ENCODE assay signal across 8 cellular contexts in genomic region chr19:56315076-56315828, GRCh38. TPM values are rescaled to one million over a fixed set of nuclear protein-coding genes. Genes with fewer than 3 reads are reported as not detected.
A peak's percentile ranks its signal among the peaks of the same experiment; 100 is the strongest.
DNase-seq lines count a peak whose midpoint lies in the region; ATAC-seq and TF ChIP-seq lines count a peak whose summit lies in the region.

No MANE protein-coding gene starts in this region.

- peak overlapping the region; percentile 97 for H3K27ac ChIP-seq in neutrophil
- H3K27ac ChIP-seq in substantia nigra (ENCODE audit: low read depth, low read length, poor library complexity, severe bottlenecking), result peak overlapping the region; percentile 98

- peak overlapping the region; percentile 67 for H3K4me3 ChIP-seq in NB4 (ENCODE audit: low read depth, low read length)
- H3K4me3 ChIP-seq in neutrophil (ENCODE audit: low read depth in 1 of 2, low read length in 1 of 2), result peak overlapping the region; percentile 83 to 91

- peak; percentile 73 for ATAC-seq in HG02571 (IDR thresholded peaks at IDR 0.05; ENCODE audit: unreplicated experiment)

- H3K27me3 ChIP-seq in neutrophil, result no peaks in the 10 kb centered on the region

- no peaks in the 10 kb centered on the region for H3K9me3 ChIP-seq in neutrophil

- DNase-seq in GM04504 (ENCODE audit: low read depth) (peak; percentile 98), NB4 (ENCODE audit: low read depth) (peak; percentile 93), SK-N-DZ (ENCODE audit: low spot score) (peak; percentile 95), germinal center (ENCODE audit: low spot score) (peak; percentile 91), substantia nigra (lab: John Stamatoyannopoulos, UW) (peak; percentile 69 to 98 (median 93))
- DNase-seq in activated naive CD4-positive, alpha-beta T cell treated with anti-CD3 and anti-CD28 coated beads, Interleukin-2, amount 50 U/mL, for 16 hours, result peak; percentile 90

- peaks cover 50 to 57% of the 10 kb centered on the region in 2 experiments for H3K4me1 ChIP-seq in neutrophil (ENCODE audit: control insufficient read depth in 1 of 2, insufficient read depth in 1 of 2, low read depth in 1 of 2, low read length in 1 of 2)

- H3K36me3 ChIP-seq in neutrophil, result no peaks in the 10 kb centered on the region

- TF ChIP-seq CTCF in NB4 (IDR thresholded peaks at IDR 0.05; ENCODE audit: low read depth, low read length), result no peak
- TF ChIP-seq CTCF in neutrophil (IDR thresholded peaks at IDR 0.05), result no peak

- no peak for TF ChIP-seq POLR2A in NB4 (IDR thresholded peaks at IDR 0.05; ENCODE audit: extremely low read depth, insufficient read length)

RNA-seq across cellular contexts. Expression of gene ZSCAN5A, which starts 0.6 kb away (rescaled TPM):
- polyA plus RNA-seq in SK-N-DZ (2014; cell fraction: cytosol; rRNA removed), result 2.2 and 3.2 TPM in 2 replicates
- 2.8 and 4.7 TPM in 2 replicates for polyA plus RNA-seq in SK-N-DZ (2014; cell fraction: nucleus; rRNA removed)

RNA-seq across cellular contexts. Expression of gene EDDM13, which starts 42.7 kb away (rescaled TPM):
- not detected in 2 replicates for polyA plus RNA-seq in SK-N-DZ (2014; cell fraction: cytosol; rRNA removed)
- not detected in 2 replicates for polyA plus RNA-seq in SK-N-DZ (2014; cell fraction: nucleus; rRNA removed)

Comparison
In these comparisons a context has a peak if more than half of its experiments do, and no peak if none do; other contexts are left out.
1. Peak in every context shown above with its lines: DNase-seq, ATAC-seq, H3K4me3 ChIP-seq and H3K27ac ChIP-seq.